ENCODE assay signal across 9 cellular contexts in genomic region chr21:45592208-45592619, GRCh38. TPM values are rescaled to one million over a fixed set of nuclear protein-coding genes. Genes with fewer than 3 reads are reported as not detected.
A peak's percentile ranks its signal among the peaks of the same experiment; 100 is the strongest.
DNase-seq lines count a peak whose midpoint lies in the region; FAIRE-seq and TF ChIP-seq lines count a peak whose summit lies in the region.
"Had no signal": no experiment of that assay in that cellular context is flagged by ENCODE, and none has a peak within 500 bp of the region (broad histone marks: within the 10 kb centered on the region; RNA-seq: fewer than 3 reads in every experiment).

No MANE protein-coding gene starts in this region.

- intact Hi-C loops in spleen (cut with DNase I; ENCODE audit: low total_unique reads), result loop anchor here (5.0 kb wide), 1 partner anchor 50 kb away; the partner anchor contains the start of gene PCBP3
- intact Hi-C loops in ascending aorta (cut with DNase I), result no loop called here

- WGBS in spleen, 5 donors, result 47 to 60% (median 49%) methylated on average over 3 of the region's 3 CpGs

- no peak overlapping the region for H3K4me3 ChIP-seq in Jurkat, Clone E6-1 (ENCODE audit: low read length)
- no peak overlapping the region for H3K4me3 ChIP-seq in spleen
- H3K4me3 ChIP-seq in ascending aorta, result no peak overlapping the region
- H3K4me3 ChIP-seq: breast epithelium had no signal

- H3K4me1 ChIP-seq in spleen (peaks cover 12 to 56% (median 28%) of the 10 kb centered on the region in 6 donors), ascending aorta (peaks cover 0 to 5% of the 10 kb centered on the region in 2 donors)
- H3K4me1 ChIP-seq: breast epithelium had no signal

- H3K36me3 ChIP-seq in spleen (no peaks in the 10 kb centered on the region), ascending aorta (no peaks in the 10 kb centered on the region)
- H3K36me3 ChIP-seq: breast epithelium had no signal

- H3K9me3 ChIP-seq in spleen (peaks cover 0 to 19% (median 9%) of the 10 kb centered on the region in 8 donors), ascending aorta (peaks cover 0 to 4% of the 10 kb centered on the region in 2 donors)

- no peak for FAIRE-seq in GM19239 (lab: Jason Lieb, UNC)

- H3K27me3 ChIP-seq in spleen (replicated peaks in 1 of 7) (peaks cover 0 to 45% (median 5%) of the 10 kb centered on the region in 7 donors), ascending aorta (no peaks in the 10 kb centered on the region)

- TF ChIP-seq CTCF in spleen (IDR thresholded peaks at IDR 0.05 in 8 of 11, conservative IDR thresholded peaks at IDR 0.05 in 3 of 11) (no peak), ascending aorta (IDR thresholded peaks at IDR 0.05) (no peak)

- no peak for TF ChIP-seq POLR2A in spleen (IDR thresholded peaks at IDR 0.05)

- H3K27ac ChIP-seq in spleen, result peak overlapping the region in 7 of 8 donors; percentile 8 to 80 (median 51)
- H3K27ac ChIP-seq in ascending aorta, result no peak overlapping the region
- H3K27ac ChIP-seq: breast epithelium had no signal

- peak; percentile 56 for DNase-seq in GM19239 (ENCODE audit: insufficient read length, low spot score)
- DNase-seq in Jurkat, Clone E6-1 (ENCODE audit: low read depth, low spot score), result peak; percentile 63
- peak; percentile 73 to 76 for DNase-seq in activated T-cell treated with anti-CD3 and anti-CD28 coated beads, Interleukin-2, amount 50 U/mL, for 48 hours
- DNase-seq in spleen, result peak; percentile 71
- DNase-seq in GOT3 (lab: John Stamatoyannopoulos, UW), result no peak
- no peak for DNase-seq in SK-N-DZ (ENCODE audit: low spot score)
- no peak for DNase-seq in NCI-H1694 treated with DMSO at 0.1 percent for 48 hours (lab: John Stamatoyannopoulos, UW)
- DNase-seq in ascending aorta (ENCODE audit: low spot score in 2 of 2), result no peak

RNA-seq across cellular contexts. Expression of gene SLC19A1, which starts 50.0 kb away (rescaled TPM):
- polyA plus RNA-seq in Jurkat, Clone E6-1 (2012; ENCODE audit: insufficient read depth, insufficient read length), result 36.5 TPM
- total RNA-seq in spleen (10 to 100 TPM; 21.6 to 52.8 (median 35.0) TPM), ascending aorta (8.4 TPM)
- 10 to 100 TPM in 2 of 3 donors, 1 to 10 TPM in 1; 7.5 to 17.6 (median 13.3) TPM for polyA plus RNA-seq in spleen
- polyA plus RNA-seq in SK-N-DZ (2014; cell fraction: cytosol; rRNA removed), result 19.8 TPM in 2 replicates
- polyA plus RNA-seq in SK-N-DZ (2014; cell fraction: nucleus; rRNA removed), result 23.4 and 29.2 TPM in 2 replicates

RNA-seq across cellular contexts. Expression of gene PCBP3, which starts 51.3 kb away (rescaled TPM):
- polyA plus RNA-seq in Jurkat, Clone E6-1 (2012; ENCODE audit: insufficient read depth, insufficient read length), result 6.4 TPM
- total RNA-seq in spleen, result 10 to 100 TPM in 6 of 7 donors, 1 to 10 TPM in 1; 5.8 to 31.6 (median 18.4) TPM
- 10 to 100 TPM in 2 of 3 donors, 1 to 10 TPM in 1; 4.2 to 16.4 (median 10.5) TPM for polyA plus RNA-seq in spleen
- polyA plus RNA-seq in SK-N-DZ (2014; cell fraction: cytosol; rRNA removed), result 9.5 and 10.4 TPM in 2 replicates
- polyA plus RNA-seq in SK-N-DZ (2014; cell fraction: nucleus; rRNA removed), result 10.2 and 11.6 TPM in 2 replicates
- not detected for total RNA-seq in ascending aorta

Comparison
In these comparisons a context has a peak if more than half of its experiments do, and no peak if none do; other contexts are left out.
1. DNase-seq: peak in GM19239 (single experiment), Jurkat, Clone E6-1 (single experiment), activated T-cell treated with anti-CD3 and anti-CD28 coated beads, Interleukin-2, amount 50 U/mL, for 48 hours (2 of 2) and spleen (single experiment); none in GOT3 (single experiment), SK-N-DZ (single experiment), NCI-H1694 treated with DMSO at 0.1 percent for 48 hours (single experiment) and ascending aorta (0 of 2).
2. H3K27ac ChIP-seq: peak in spleen (7 of 8); none in ascending aorta (0 of 2).